In the genomic region with DNA sequence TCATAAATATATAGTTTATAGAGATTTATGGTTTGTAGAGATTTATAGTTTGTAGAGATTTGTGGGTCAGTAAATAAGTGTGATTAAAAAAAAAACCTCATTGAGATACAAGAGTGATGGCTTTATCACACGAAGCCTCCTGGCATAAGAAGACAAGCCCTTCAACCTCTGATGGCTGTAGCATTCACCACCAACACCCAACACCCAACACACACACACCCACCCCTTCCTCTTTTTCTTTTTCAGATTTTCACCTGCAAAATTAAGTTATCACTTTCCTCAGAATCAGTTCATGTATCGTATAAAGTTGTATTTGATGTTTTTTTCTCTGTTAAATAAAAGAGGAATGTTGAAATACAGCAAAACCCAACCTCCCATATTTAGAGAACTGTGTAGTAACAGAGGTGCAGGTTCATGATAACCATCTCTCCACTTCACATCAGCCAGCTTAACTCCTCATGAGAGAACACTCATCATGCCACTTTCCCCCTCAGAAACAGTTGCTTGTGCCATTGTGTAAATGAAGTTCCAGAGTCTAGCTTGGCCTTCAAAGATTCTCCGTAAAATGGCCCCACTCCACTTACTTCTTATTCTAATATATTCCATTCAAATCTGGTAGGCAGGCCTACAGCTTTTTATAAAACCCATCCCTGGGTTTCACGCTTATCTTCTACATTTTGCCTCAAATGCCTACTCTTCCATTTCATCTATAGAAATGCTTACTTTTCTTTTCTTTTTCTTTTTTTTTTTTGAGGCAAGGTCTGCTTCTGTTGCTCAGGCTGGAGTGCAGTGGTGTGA, we compare ENCODE assay signal across 10 cellular contexts.
A peak's percentile ranks its signal among the peaks of the same experiment; 100 is the strongest.
DNase-seq lines count a peak whose midpoint lies in the region; ATAC-seq, FAIRE-seq and TF ChIP-seq lines count a peak whose summit lies in the region.
"Had no signal": no experiment of that assay in that cellular context is flagged by ENCODE, and none has a peak within 500 bp of the region (broad histone marks: within the 10 kb centered on the region; RNA-seq: fewer than 3 reads in every experiment).

No MANE protein-coding gene starts in this region.

- no peak for DNase-seq in GM06990 (ENCODE audit: extremely low read depth, insufficient read length)
- DNase-seq in MV-4-11 (lab: John Stamatoyannopoulos, UW) = peak; percentile 20
- DNase-seq in K562 (ENCODE audit: extremely low read depth in 1 of 4, low spot score in 3 of 4) = no peak
- DNase-seq in neural progenitor cell (ENCODE audit: low spot score) = no peak
- no peak for DNase-seq in GM23248
- DNase-seq in dedifferentiated amniotic fluid mesenchymal stem cell (ENCODE audit: extremely low spot score) = no peak
- DNase-seq: upper lobe of right lung had no signal

- H3K4me3 Mint-ChIP-seq in neural progenitor cell = peak overlapping the region; percentile 24

- TF ChIP-seq EP300 in K562 (IDR thresholded peaks at IDR 0.05; ENCODE audit: low read length) = no peak

- POLR2A ChIA-PET in K562 (lab: Yijun Ruan, JAX) = interaction anchor here (0.9 to 2.2 kb wide), 5 partner anchors 10 to 93 kb away, joined by 3 to 6 read pairs (median 3); no protein-coding TSS in a partner anchor

- TF ChIP-seq CTCF in GM06990 (IDR thresholded peaks at IDR 0.05; ENCODE audit: insufficient read depth, low read length, poor library complexity, severe bottlenecking) (no peak), K562 (IDR thresholded peaks at IDR 0.05 in 2 of 3, conservative IDR thresholded peaks at IDR 0.05 in 1 of 3; ENCODE audit: insufficient read depth in 2 of 3, low read depth in 1 of 3, low read length in 3 of 3) (no peak), neural progenitor cell (IDR thresholded peaks at IDR 0.05) (no peak)

- no peak for ATAC-seq in K562
- no peak for ATAC-seq in HG03045 (IDR thresholded peaks at IDR 0.05; ENCODE audit: unreplicated experiment)
- no peak for ATAC-seq in HG02840 (IDR thresholded peaks at IDR 0.05; ENCODE audit: low FRiP score, unreplicated experiment)
- ATAC-seq: upper lobe of right lung had no signal

- H4K20me1 ChIP-seq in K562 (replicated peaks; ENCODE audit: control insufficient read depth, insufficient read depth, low read length) (no peaks in the 10 kb centered on the region), neural progenitor cell (ENCODE audit: low read depth) (peaks cover 39% of the 10 kb centered on the region), GM23248 (ENCODE audit: insufficient read depth) (no peaks in the 10 kb centered on the region)

- intact Hi-C loops in K562 (cut with micrococcal nuclease) = no loop called here

- CTCF ChIA-PET in K562 (lab: Yijun Ruan, JAX; ENCODE audit: low intra/inter-chr PET ratio) = no interaction called here

- H3F3A ChIP-seq in neural progenitor cell (ENCODE audit: low read depth) = peaks cover 28% of the 10 kb centered on the region
- H3F3A ChIP-seq in GM23248 (ENCODE audit: insufficient read depth) = peaks cover 39% of the 10 kb centered on the region

- no peak for TF ChIP-seq POLR2A in K562 (conservative IDR thresholded peaks at IDR 0.05)

- H3K4me1 ChIP-seq in K562 (replicated peaks in 1 of 2; ENCODE audit: control insufficient read depth in 2 of 2, insufficient read depth in 2 of 2, low read length in 2 of 2) = peaks cover 21 to 29% of the 10 kb centered on the region in 2 experiments
- H3K4me1 ChIP-seq in neural progenitor cell = peaks cover 18% of the 10 kb centered on the region
- peaks cover 37% of the 10 kb centered on the region for H3K4me1 ChIP-seq in GM23248 (ENCODE audit: insufficient read depth)

- no TSS peak for BruUV-seq in K562 (replicated peaks; lab: Mats Ljungman, UMichigan)

- TF ChIP-seq RAD21 in K562 (CRISPR knock-in tag; conservative IDR thresholded peaks at IDR 0.05 in 1 of 2, IDR thresholded peaks at IDR 0.05 in 1 of 2) = 0 out of 4 replicates have a peak, but pooled peaks of 1 of the 2 experiments have one; percentile 9

- H3K27me3 Mint-ChIP-seq in neural progenitor cell (ENCODE audit: insufficient read depth, low read depth) = peaks cover 2% of the 10 kb centered on the region

- no peaks in the 10 kb centered on the region for H3K9me1 ChIP-seq in K562 (ENCODE audit: control insufficient read depth, insufficient read depth, low read length)

- H3K4me3 ChIP-seq in GM06990 (replicated peaks; ENCODE audit: low read depth, low read length) (peak overlapping the region; percentile 54), K562 (no peak overlapping the region), neural progenitor cell (no peak overlapping the region), GM23248 (no peak overlapping the region)

- H3K4me1 Mint-ChIP-seq in neural progenitor cell = peaks cover 30% of the 10 kb centered on the region

- H3K9me2 ChIP-seq in GM23248 (ENCODE audit: insufficient read depth) = no peaks in the 10 kb centered on the region

- H3K79me2 ChIP-seq in K562 (ENCODE audit: control insufficient read depth, insufficient read depth, low read length) (peaks cover 75% of the 10 kb centered on the region), neural progenitor cell (ENCODE audit: low read depth) (peaks cover 82% of the 10 kb centered on the region), GM23248 (ENCODE audit: insufficient read depth) (peaks cover 67% of the 10 kb centered on the region)

- H2AFZ ChIP-seq in K562 (ENCODE audit: low read depth, low read length) = no peak overlapping the region
- H2AFZ ChIP-seq in neural progenitor cell (replicated peaks) = no peak overlapping the region
- no peak overlapping the region for H2AFZ ChIP-seq in GM23248

- no peak for FAIRE-seq in K562 (lab: Jason Lieb, UNC)
- FAIRE-seq: islet of Langerhans had no signal

- in situ Hi-C loops in K562 (cut with MboI) (no loop called here), GM23248 (cut with MboI) (no loop called here)

- H3K27ac ChIP-seq in K562 (ENCODE audit: extremely low read depth, low read depth, low read length) (no peak overlapping the region), neural progenitor cell (no peak overlapping the region), GM23248 (no peak overlapping the region)

- 32% methylated on average over 4 of the region's 4 CpGs for WGBS in K562 (ENCODE audit: insufficient coverage, low coverage, missing lambda C conversion rate)
- WGBS in GM23248 (ENCODE audit: low coverage in 1 of 2, low lambda C conversion rate in 2 of 2, missing lambda C conversion rate in 2 of 2), 2 experiments = 83 to 88% methylated on average over 4 of the region's 4 CpGs

- H3K9me3 ChIP-seq in K562 (replicated peaks; ENCODE audit: control insufficient read depth, insufficient read depth, low read depth, low read length) (no peaks in the 10 kb centered on the region), neural progenitor cell (ENCODE audit: low read depth) (no peaks in the 10 kb centered on the region), GM23248 (ENCODE audit: low read depth) (no peaks in the 10 kb centered on the region)
- H3K9me3 ChIP-seq: upper lobe of right lung had no signal

- H3K4me2 ChIP-seq in K562 (ENCODE audit: insufficient read depth, low read length) = no peak overlapping the region
- no peak overlapping the region for H3K4me2 ChIP-seq in neural progenitor cell
- no peak overlapping the region for H3K4me2 ChIP-seq in GM23248 (ENCODE audit: unreplicated experiment)

- no peaks in the 10 kb centered on the region for H3K36me3 Mint-ChIP-seq in neural progenitor cell

- H3K9me3 Mint-ChIP-seq in neural progenitor cell = no peaks in the 10 kb centered on the region

- H3K9ac ChIP-seq in K562 (ENCODE audit: insufficient read depth in 1 of 2, low read depth in 2 of 2, low read length in 2 of 2) (no peak overlapping the region), neural progenitor cell (no peak overlapping the region), GM23248 (no peak overlapping the region)

- no peak overlapping the region for H3K27ac Mint-ChIP-seq in neural progenitor cell

- no peaks in the 10 kb centered on the region for H3K36me3 ChIP-seq in GM06990 (ENCODE audit: control insufficient read depth, insufficient read depth, low read length)
- H3K36me3 ChIP-seq in K562 (ENCODE audit: control insufficient read depth, insufficient read depth, low read length) = 0 out of 3 replicates have a peak, but pooled peaks cover 2% of the 10 kb centered on the region
- H3K36me3 ChIP-seq in neural progenitor cell = no peaks in the 10 kb centered on the region
- no peaks in the 10 kb centered on the region for H3K36me3 ChIP-seq in GM23248 (ENCODE audit: low read depth)
- H3K36me3 ChIP-seq: upper lobe of right lung had no signal

- H3K27me3 ChIP-seq in GM06990 (replicated peaks; ENCODE audit: control insufficient read depth, insufficient read depth, low read length) = no peaks in the 10 kb centered on the region
- no peaks in the 10 kb centered on the region for H3K27me3 ChIP-seq in K562 (ENCODE audit: control insufficient read depth in 2 of 2, insufficient read depth in 2 of 2, low read length in 2 of 2)
- no peaks in the 10 kb centered on the region for H3K27me3 ChIP-seq in neural progenitor cell
- no peaks in the 10 kb centered on the region for H3K27me3 ChIP-seq in GM23248 (replicated peaks; ENCODE audit: insufficient read depth)
- H3K27me3 ChIP-seq: upper lobe of right lung had no signal

TF ChIP-seq in K562, 482 proteins besides CTCF, POLR2A, EP300 and RAD21 (continues in another document):
- TF ChIP-seq, protein P1, sequence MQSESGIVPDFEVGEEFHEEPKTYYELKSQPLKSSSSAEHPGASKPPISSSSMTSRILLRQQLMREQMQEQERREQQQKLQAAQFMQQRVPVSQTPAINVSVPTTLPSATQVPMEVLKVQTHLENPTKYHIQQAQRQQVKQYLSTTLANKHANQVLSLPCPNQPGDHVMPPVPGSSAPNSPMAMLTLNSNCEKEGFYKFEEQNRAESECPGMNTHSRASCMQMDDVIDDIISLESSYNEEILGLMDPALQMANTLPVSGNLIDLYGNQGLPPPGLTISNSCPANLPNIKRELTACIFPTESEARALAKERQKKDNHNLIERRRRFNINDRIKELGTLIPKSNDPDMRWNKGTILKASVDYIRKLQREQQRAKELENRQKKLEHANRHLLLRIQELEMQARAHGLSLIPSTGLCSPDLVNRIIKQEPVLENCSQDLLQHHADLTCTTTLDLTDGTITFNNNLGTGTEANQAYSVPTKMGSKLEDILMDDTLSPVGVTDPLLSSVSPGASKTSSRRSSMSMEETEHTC (IDR thresholded peaks at IDR 0.05) = no peak
- no peak for TF ChIP-seq POLR3A (IDR thresholded peaks at IDR 0.05; ENCODE audit: borderline replicate concordance, extremely low read depth, insufficient read depth, insufficient read length)
- 0 out of 2 replicates have a peak, but pooled peaks have one; percentile 24 for TF ChIP-seq SMARCE1 (IDR thresholded peaks at IDR 0.05)
- no peak for TF ChIP-seq NELFE (IDR thresholded peaks at IDR 0.05; ENCODE audit: insufficient read depth, insufficient read length)
- no peak for TF ChIP-seq MAFF (IDR thresholded peaks at IDR 0.05; ENCODE audit: low read length)
- TF ChIP-seq CCNT2 (IDR thresholded peaks at IDR 0.05; ENCODE audit: borderline replicate concordance, extremely low read depth, insufficient read length, low read depth, low read length) = no peak
